In genomic region chr12:14393736-14394135, GRCh38 we compare ENCODE assay signal across 8 cellular contexts. TPM values are rescaled to one million over a fixed set of nuclear protein-coding genes. Genes with fewer than 3 reads are reported as not detected.
A peak's percentile ranks its signal among the peaks of the same experiment; 100 is the strongest.
DNase-seq lines count a peak whose midpoint lies in the region; TF ChIP-seq lines count a peak whose summit lies in the region.

No MANE protein-coding gene starts in this region.

- no peak overlapping the region for H2AFZ ChIP-seq in OCI-LY7 (ENCODE audit: low read length)

- no peaks in the 10 kb centered on the region for H4K20me1 ChIP-seq in OCI-LY7 (ENCODE audit: insufficient read depth, low read length)

- H3K9me3 Mint-ChIP-seq in nephron, result peaks cover 33% of the 10 kb centered on the region

- POLR2A ChIA-PET in OCI-LY7 (lab: Charles Lee), result interaction anchor here (1.0 to 3.8 kb wide), 8 partner anchors 9 to 141 kb away, joined by 3 to 55 read pairs (median 5); no protein-coding TSS in a partner anchor

- peaks cover 12% of the 10 kb centered on the region for H3K4me1 Mint-ChIP-seq in nephron

- H3K4me3 ChIP-seq in OCI-LY7 (ENCODE audit: low read depth, low read length, poor library complexity, severe bottlenecking) (peak overlapping the region; percentile 51), dorsolateral prefrontal cortex (peak overlapping the region in 16 of 59 donors; percentile 11 to 49 (median 34))

- peak; percentile 39 for DNase-seq in EL
- no peak for DNase-seq in OCI-LY7 (ENCODE audit: low spot score)
- no peak for DNase-seq in dorsolateral prefrontal cortex
- no peak for DNase-seq in NCI-H82 treated with DMSO at 0.1 percent for 48 hours (lab: John Stamatoyannopoulos, UW; ENCODE audit: unreplicated experiment)
- DNase-seq in NCI-H2171 treated with DMSO at 0.1 percent for 48 hours (lab: John Stamatoyannopoulos, UW), result no peak
- DNase-seq in SKM-1 (lab: John Stamatoyannopoulos, UW; ENCODE audit: unreplicated experiment), result no peak
- no peak for DNase-seq in T-helper 9 cell

- CTCF ChIA-PET in OCI-LY7 (lab: Charles Lee; ENCODE audit: unreplicated experiment), result interaction anchor here (1.4 kb wide), 1 partner anchor 136 kb away, joined by 4 read pairs; no protein-coding TSS in a partner anchor

- no peak overlapping the region for H3K4me3 Mint-ChIP-seq in nephron

- H3K36me3 Mint-ChIP-seq in nephron (ENCODE audit: low read depth), result peaks cover 78% of the 10 kb centered on the region

- BruUV-seq in OCI-LY7 (replicated peaks; lab: Mats Ljungman, UMichigan), result no TSS peak

- H3K27ac Mint-ChIP-seq in nephron, result peak overlapping the region; percentile 73 to 93 (median 88)

- H3K4me1 ChIP-seq in OCI-LY7 (ENCODE audit: insufficient read depth, low read length, poor library complexity, severe bottlenecking), result peaks cover 86% of the 10 kb centered on the region

- peaks cover 99% of the 10 kb centered on the region for H3K79me2 ChIP-seq in OCI-LY7 (ENCODE audit: insufficient read depth, low read depth, low read length)

- intact Hi-C loops in OCI-LY7 (cut with micrococcal nuclease; ENCODE audit: unreplicated experiment), result loop anchor here (1.0 kb wide), 2 partner anchors 8 to 136 kb away; no protein-coding TSS in a partner anchor
- intact Hi-C loops in dorsolateral prefrontal cortex (cut with DNase I), result no loop called here

- H3K9me2 ChIP-seq in OCI-LY7 (ENCODE audit: insufficient read depth, low read length), result no peaks in the 10 kb centered on the region

- peaks cover 24% of the 10 kb centered on the region; the same call in 1 of the 2 replicates for H3K9me3 ChIP-seq in OCI-LY7 (ENCODE audit: low read length)

- H3K27me3 Mint-ChIP-seq in nephron (ENCODE audit: low read depth), result no peaks in the 10 kb centered on the region

- no peaks in the 10 kb centered on the region for H3K27me3 ChIP-seq in dorsolateral prefrontal cortex

- H3K4me2 ChIP-seq in OCI-LY7 (ENCODE audit: low read length), result peak overlapping the region; percentile 72

- TF ChIP-seq CTCF in OCI-LY7 (conservative IDR thresholded peaks at IDR 0.05; ENCODE audit: low read length) (no peak), dorsolateral prefrontal cortex (IDR thresholded peaks at IDR 0.05 in 54 of 56, conservative IDR thresholded peaks at IDR 0.05 in 2 of 56; ENCODE audit: low read depth in 1 of 56, partially characterized antibody in 56 of 56) (no peak), nephron (IDR thresholded peaks at IDR 0.05; ENCODE audit: unreplicated experiment in 3 of 3) (no peak)

- H3K27ac ChIP-seq in OCI-LY7 (ENCODE audit: low read depth, low read length, poor library complexity, severe bottlenecking) (peak overlapping the region; percentile 91), dorsolateral prefrontal cortex (peak overlapping the region in 52 of 59 donors; percentile 9 to 83 (median 70))

- H3K36me3 ChIP-seq in OCI-LY7 (ENCODE audit: insufficient read depth, low read length), result peaks cover 81% of the 10 kb centered on the region

RNA-seq across cellular contexts. Expression of gene ATF7IP, which starts 28.3 kb away (rescaled TPM):
- total RNA-seq in OCI-LY7 (2014; rRNA removed; shearing (Covaris generic)), result 55.6 and 69.8 TPM in 2 replicates
- total RNA-seq in OCI-LY7 (2022) (66.0 and 85.6 TPM in 2 replicates), dorsolateral prefrontal cortex (10 to 100 TPM; 49.2 to 99.3 (median 71.5) TPM)
